Comparison of ENCODE assay signal across 18 cellular contexts in genomic region chr19:50039968-50040367, GRCh38.
"Had no signal": no experiment of that assay in that cellular context is flagged by ENCODE, and none has a peak within 500 bp of the region (broad histone marks: within the 10 kb centered on the region; RNA-seq: fewer than 3 reads in every experiment).

No MANE protein-coding gene starts in this region.

- DNase-seq: activated CD4-positive, alpha-beta T cell treated with anti-CD3 and anti-CD28 coated beads, Interleukin-2, amount 50 U/mL, for 1 hour; activated effector memory CD4-positive, alpha-beta T cell treated with Interleukin-2 at 50 U/mL for 16 hours; amniotic stem cell; brain microvascular endothelial cell; cerebellar nuclear complex; endodermal cell; esophagus squamous epithelium; foreskin melanocyte; heart left ventricle; left ventricle myocardium inferior; mesenchymal stem cell; ovary; retina; stimulated activated CD4-positive, alpha-beta T cell treated with anti-CD3 and anti-CD28 coated beads, Interleukin-4, amount 100 ng/mL, for 4 hours; tibial artery had no signal

- H3K27me3 ChIP-seq: brain microvascular endothelial cell, esophagus squamous epithelium, heart left ventricle, ovary, tibial artery had no signal

- H3K4me3 ChIP-seq: esophagus squamous epithelium, heart left ventricle, left ventricle myocardium inferior, ovary, tibial artery had no signal

- H3K4me1 ChIP-seq: heart left ventricle, left ventricle myocardium inferior, tibial artery had no signal

- H3K27me3 Mint-ChIP-seq: activated naive CD4-positive, alpha-beta T cell treated with anti-CD3 and anti-CD28 coated beads, Interleukin-2, amount 50 U/mL, for 24 hours had no signal

- H3K27ac Mint-ChIP-seq: activated naive CD4-positive, alpha-beta T cell treated with anti-CD3 and anti-CD28 coated beads, Interleukin-2, amount 50 U/mL, for 24 hours; endodermal cell had no signal

- FAIRE-seq: islet of Langerhans had no signal

- H3K27ac ChIP-seq: brain microvascular endothelial cell, esophagus squamous epithelium, heart left ventricle, left ventricle myocardium inferior, ovary, tibial artery had no signal

- ATAC-seq: heart left ventricle had no signal

- H3K4me3 Mint-ChIP-seq: activated naive CD4-positive, alpha-beta T cell treated with anti-CD3 and anti-CD28 coated beads, Interleukin-2, amount 50 U/mL, for 24 hours; endodermal cell; neural crest cell had no signal

- H3K4me1 Mint-ChIP-seq: activated naive CD4-positive, alpha-beta T cell treated with anti-CD3 and anti-CD28 coated beads, Interleukin-2, amount 50 U/mL, for 24 hours; endodermal cell; neural crest cell had no signal
